Comparison of ENCODE assay signal across 8 cellular contexts in genomic region chr5:111512026-111512405, GRCh38. TPM values are rescaled to one million over a fixed set of nuclear protein-coding genes. Genes with fewer than 3 reads are reported as not detected.
A peak's percentile ranks its signal among the peaks of the same experiment; 100 is the strongest.
DNase-seq lines count a peak whose midpoint lies in the region; ATAC-seq, FAIRE-seq and TF ChIP-seq lines count a peak whose summit lies in the region.

No MANE protein-coding gene starts in this region.

- no peak for TF ChIP-seq POLR2A in GM12878 (IDR thresholded peaks at IDR 0.05; ENCODE audit: low read depth, low read length)

- H3K9me3 Mint-ChIP-seq in CD8-positive, alpha-beta memory T cell, result no peaks in the 10 kb centered on the region

- ATAC-seq in GM21390 (IDR thresholded peaks at IDR 0.05; ENCODE audit: unreplicated experiment) (peak; percentile 27), GM12878 (peak; percentile 10; the same call in 2 of the 3 replicates), left lobe of liver (no peak), HG03439 (IDR thresholded peaks at IDR 0.05; ENCODE audit: unreplicated experiment) (no peak)

- H3K4me3 ChIP-seq in CD8-positive, alpha-beta memory T cell (ENCODE audit: low read length), result peak overlapping the region; percentile 70
- H3K4me3 ChIP-seq in GM12878 (peak overlapping the region; percentile 85), keratinocyte (ENCODE audit: control insufficient read depth in 2 of 3, extremely low read depth in 1 of 3, insufficient read depth in 2 of 3, low read depth in 1 of 3, low read length in 3 of 3) (peak overlapping the region; percentile 84 to 92 (median 91)), subcutaneous abdominal adipose tissue (ENCODE audit: low read depth in 1 of 5, low read length in 5 of 5) (peak overlapping the region; percentile 70 to 94 (median 88))

- no peaks in the 10 kb centered on the region for H3K9me3 ChIP-seq in CD8-positive, alpha-beta memory T cell (ENCODE audit: low read length)
- no peaks in the 10 kb centered on the region for H3K9me3 ChIP-seq in GM12878 (replicated peaks; ENCODE audit: control insufficient read depth, insufficient read depth, low read length)
- no peaks in the 10 kb centered on the region for H3K9me3 ChIP-seq in keratinocyte (ENCODE audit: control insufficient read depth, low read depth, low read length)
- no peaks in the 10 kb centered on the region for H3K9me3 ChIP-seq in subcutaneous abdominal adipose tissue (ENCODE audit: control insufficient read depth in 5 of 5, low read length in 5 of 5)

- SMC1A ChIA-PET in GM12878 (lab: Charles Lee; ENCODE audit: uncharacterized antibody, unreplicated experiment), result interaction anchor here (0.9 to 7.5 kb wide), 7 partner anchors 15 to 286 kb away, joined by 3 to 49 read pairs (median 6); no protein-coding TSS in a partner anchor

- intact Hi-C loops in GM12878 (cut with micrococcal nuclease; ENCODE audit: unreplicated experiment), result loop anchor here (5.0 to 10.0 kb wide), 3 partner anchors 285 to 1013 kb away; no protein-coding TSS in a partner anchor

- H3K27ac Mint-ChIP-seq in CD8-positive, alpha-beta memory T cell, result peak overlapping the region; percentile 76 to 99 (median 95)

- peaks cover 37 to 62% (median 56%) of the 10 kb centered on the region in 3 donors for H3K4me1 Mint-ChIP-seq in CD8-positive, alpha-beta memory T cell

- FAIRE-seq in GM12878 (lab: Jason Lieb, UNC) (no peak), keratinocyte (lab: Jason Lieb, UNC) (no peak)

- no TSS peak for BruUV-seq in GM12878 (replicated peaks; lab: Mats Ljungman, UMichigan)

- H3K36me3 ChIP-seq in CD8-positive, alpha-beta memory T cell (ENCODE audit: insufficient read depth, low read length), result no peaks in the 10 kb centered on the region
- peaks cover 0 to 2% of the 10 kb centered on the region in 2 experiments; a peak in 1 of 4 replicates for H3K36me3 ChIP-seq in GM12878 (ENCODE audit: control insufficient read depth in 2 of 2, insufficient read depth in 2 of 2, low read length in 1 of 2)
- no peaks in the 10 kb centered on the region for H3K36me3 ChIP-seq in keratinocyte (ENCODE audit: control insufficient read depth in 2 of 2, extremely low read depth in 1 of 2, insufficient read depth in 2 of 2, low read length in 2 of 2)
- H3K36me3 ChIP-seq in subcutaneous abdominal adipose tissue (ENCODE audit: control insufficient read depth in 5 of 5, insufficient read depth in 5 of 5, low read length in 5 of 5), result no peaks in the 10 kb centered on the region

- H3K4me1 ChIP-seq in CD8-positive, alpha-beta memory T cell (ENCODE audit: insufficient read depth, low read length), result peaks cover 25% of the 10 kb centered on the region
- H3K4me1 ChIP-seq in GM12878 (ENCODE audit: control insufficient read depth, insufficient read depth, low read length) (no peaks in the 10 kb centered on the region), keratinocyte (ENCODE audit: control insufficient read depth, extremely low read depth, insufficient read depth, low read length) (peaks cover 18% of the 10 kb centered on the region), subcutaneous abdominal adipose tissue (ENCODE audit: control insufficient read depth in 5 of 5, insufficient read depth in 5 of 5, low read length in 5 of 5) (peaks cover 0 to 18% (median 15%) of the 10 kb centered on the region in 5 donors)

- no peaks in the 10 kb centered on the region for H3K9me1 ChIP-seq in keratinocyte (ENCODE audit: control insufficient read depth, extremely low read depth, insufficient read depth, low read length)

- peak overlapping the region; percentile 96 to 100 (median 98) for H3K4me3 Mint-ChIP-seq in CD8-positive, alpha-beta memory T cell

- H4K20me1 ChIP-seq in GM12878 (ENCODE audit: control insufficient read depth, insufficient read depth) (no peaks in the 10 kb centered on the region; the same call in 1 of the 2 replicates), keratinocyte (ENCODE audit: control insufficient read depth, extremely low read depth, insufficient read depth, low read length) (no peaks in the 10 kb centered on the region)

- dilution Hi-C loops in keratinocyte (cut with MboI; ENCODE audit: extremely low pct_ligation_motif_present, low sequenced_read_pairs), result no loop called here

- H3K79me2 ChIP-seq in GM12878 (ENCODE audit: control insufficient read depth, insufficient read depth, low read length), result peaks cover 56% of the 10 kb centered on the region
- H3K79me2 ChIP-seq in keratinocyte (ENCODE audit: control insufficient read depth, insufficient read depth, low read length), result peaks cover 53% of the 10 kb centered on the region

- in situ Hi-C loops in GM12878 (cut with MboI), result loop anchor here (25.0 kb wide), 2 partner anchors 775 to 1450 kb away; partner anchors contain the start of genes SLC25A46 and TMEM232

- TF ChIP-seq EP300 in GM12878 (IDR thresholded peaks at IDR 0.05; ENCODE audit: borderline replicate concordance in 1 of 2, control insufficient read depth in 1 of 2, low read depth in 2 of 2, low read length in 2 of 2), result no peak

- CTCF ChIA-PET in CD8-positive, alpha-beta memory T cell (lab: Charles Lee), result no interaction called here
- CTCF ChIA-PET in GM12878 (lab: Yijun Ruan, JAX), result interaction anchor here (2.0 to 3.6 kb wide), 2 partner anchors 15 to 20 kb away, joined by 11 to 29 read pairs; no protein-coding TSS in a partner anchor

- peak overlapping the region; percentile 87 for H3K27ac ChIP-seq in CD8-positive, alpha-beta memory T cell (ENCODE audit: low read depth, low read length)
- peak overlapping the region; percentile 97 for H3K27ac ChIP-seq in GM12878 (ENCODE audit: control insufficient read depth, insufficient read depth)
- H3K27ac ChIP-seq in keratinocyte (ENCODE audit: control insufficient read depth, insufficient read depth, low read length), result peak overlapping the region; percentile 89
- H3K27ac ChIP-seq in subcutaneous abdominal adipose tissue (ENCODE audit: low read depth, low read length), result peak overlapping the region; percentile 56

- RAD21 ChIA-PET in GM12878 (lab: Charles Lee; ENCODE audit: unreplicated experiment), result interaction anchor here (1.1 to 4.1 kb wide), 6 partner anchors 10 to 649 kb away, joined by 3 to 21 read pairs (median 6); no protein-coding TSS in a partner anchor

- TF ChIP-seq CTCF in GM12878 (IDR thresholded peaks at IDR 0.05 in 2 of 3, conservative IDR thresholded peaks at IDR 0.05 in 1 of 3; ENCODE audit: control insufficient read depth in 2 of 3, extremely low read depth in 1 of 3, insufficient read depth in 1 of 3, low read depth in 3 of 3, low read length in 3 of 3) (no peak), keratinocyte (optimal IDR thresholded peaks at IDR 0.05 in 1 of 3, IDR thresholded peaks at IDR 0.05 in 1 of 3, conservative IDR thresholded peaks at IDR 0.05 in 1 of 3; ENCODE audit: extremely low read depth in 1 of 3, insufficient read depth in 2 of 3, low read length in 3 of 3) (no peak)

- peak overlapping the region; percentile 8; the same call in 1 of the 2 replicates for H3K4me2 ChIP-seq in GM12878 (ENCODE audit: control insufficient read depth, insufficient read depth)
- H3K4me2 ChIP-seq in keratinocyte (ENCODE audit: control insufficient read depth, extremely low read depth, insufficient read depth, low read depth, low read length), result peak overlapping the region; percentile 79

- under 1% methylated on average over 25 of the region's 25 CpGs for WGBS in GM12878 (ENCODE audit: insufficient coverage, insufficient replicate concordance, low lambda C conversion rate, missing lambda C conversion rate)

- H3K9ac ChIP-seq in GM12878 (ENCODE audit: control insufficient read depth, insufficient read depth, low read length) (peak overlapping the region; percentile 94), keratinocyte (ENCODE audit: control insufficient read depth, extremely low read depth, insufficient read depth, low read length) (peak overlapping the region; percentile 78), subcutaneous abdominal adipose tissue (ENCODE audit: low read length in 5 of 5) (peak overlapping the region; percentile 38 to 87 (median 77))

- TF ChIP-seq RAD21 in GM12878 (IDR thresholded peaks at IDR 0.05; ENCODE audit: insufficient read depth, low read depth, low read length), result no peak

- H3K36me3 Mint-ChIP-seq in CD8-positive, alpha-beta memory T cell, result peaks cover 0 to 12% (median 0%) of the 10 kb centered on the region in 3 donors

- H3K27me3 ChIP-seq in CD8-positive, alpha-beta memory T cell (ENCODE audit: insufficient read depth, low read length, poor library complexity, severe bottlenecking), result no peaks in the 10 kb centered on the region
- H3K27me3 ChIP-seq in GM12878 (replicated peaks in 1 of 2; ENCODE audit: control insufficient read depth in 2 of 2, insufficient read depth in 2 of 2, low read length in 1 of 2), result no peaks in the 10 kb centered on the region
- H3K27me3 ChIP-seq in keratinocyte (ENCODE audit: control insufficient read depth, extremely low read depth, insufficient read depth, low read length), result no peaks in the 10 kb centered on the region
- no peaks in the 10 kb centered on the region for H3K27me3 ChIP-seq in subcutaneous abdominal adipose tissue (ENCODE audit: control insufficient read depth in 5 of 5, insufficient read depth in 4 of 5, low read length in 5 of 5)

- POLR2A ChIA-PET in CD8-positive, alpha-beta memory T cell (lab: Charles Lee), result interaction anchor here (1.1 kb wide), 1 partner anchor 647 kb away, joined by 4 read pairs; no protein-coding TSS in a partner anchor
- POLR2A ChIA-PET in GM12878 (lab: Charles Lee), result interaction anchor here (1.0 to 2.4 kb wide), 7 partner anchors 16 to 650 kb away, joined by 3 to 9 read pairs (median 5); partner anchors contain the start of gene CAMK4

- H2AFZ ChIP-seq in GM12878 (ENCODE audit: control insufficient read depth, low read depth, low read length) (peak overlapping the region; percentile 70), keratinocyte (ENCODE audit: control insufficient read depth, low read length) (peak overlapping the region; percentile 64)

- no peaks in the 10 kb centered on the region for H3K27me3 Mint-ChIP-seq in CD8-positive, alpha-beta memory T cell

- DNase-seq in CD8-positive, alpha-beta memory T cell, result peak in 1 of 5 donors; percentile 47
- peak; percentile 67 for DNase-seq in NCI-H146 (lab: John Stamatoyannopoulos, UW)
- no peak for DNase-seq in GM12878 (ENCODE audit: low read depth, low spot score)
- DNase-seq in keratinocyte (ENCODE audit: low read depth, low spot score), result no peak
- DNase-seq in left lobe of liver (ENCODE audit: low spot score), result no peak

RNA-seq across cellular contexts. Expression of gene STARD4, which starts 0.3 kb away (rescaled TPM):
- total RNA-seq in CD8-positive, alpha-beta memory T cell, result 10 to 100 TPM; 32.0 to 32.5 TPM
- polyA plus RNA-seq in CD8-positive, alpha-beta memory T cell, result 9.0 TPM
- 354 and 365 TPM in 2 replicates for total RNA-seq in GM12878 (2013; cell fraction: nucleolus; rRNA removed)
- 73.9 and 99.0 TPM in 2 replicates for total RNA-seq in GM12878 (2014; rRNA removed)
- 90.3 and 91.8 TPM in 2 replicates for total RNA-seq in GM12878 (2014; rRNA removed; fragmentation: Illumina TruSeq; extraction: Trizol)
- total RNA-seq in GM12878 (2021), result 67.8 and 75.7 TPM in 2 replicates
- polyA plus RNA-seq in GM12878 (2011; ENCODE audit: low read depth), result 34.0 TPM
- polyA plus RNA-seq in GM12878 (2011; rRNA removed), result 190 and 286 TPM in 2 replicates
- polyA plus RNA-seq in GM12878 (2011; cell fraction: cytosol; rRNA removed), result 71.7 and 82.6 TPM in 2 replicates
- polyA plus RNA-seq in GM12878 (2011; cell fraction: nucleus; rRNA removed), result 150 and 156 TPM in 2 replicates
- polyA plus RNA-seq in GM12878 (2012), result 45.6 and 78.3 TPM in 2 replicates
- polyA plus RNA-seq in GM12878 (2014; fragmentation: Illumina TruSeq; extraction: Trizol), result 70.4 and 93.1 TPM in 2 replicates
- 10 to 100 TPM; 41.9 to 53.3 TPM for polyA plus RNA-seq in GM12878 (2014; fragmentation: Nextera tagmentation; extraction: Ambion mirVana)
- 54.6 and 72.8 TPM in 2 replicates for polyA plus RNA-seq in GM12878 (2014; rRNA removed)
- 10 to 100 TPM; 45.1 to 49.1 TPM for polyA plus RNA-seq in GM12878 (2016; fragmentation: Nextera tagmentation; extraction: Ambion mirVana)
- polyA minus RNA-seq in GM12878 (2011; rRNA and poly(A)+ RNA removed), result 102 and 122 TPM in 2 replicates
- polyA minus RNA-seq in GM12878 (2011; cell fraction: cytosol; rRNA and poly(A)+ RNA removed), result 40.1 and 45.1 TPM in 2 replicates
- 81.0 and 92.8 TPM in 2 replicates for polyA minus RNA-seq in GM12878 (2011; cell fraction: nucleus; rRNA and poly(A)+ RNA removed)
- polyA plus RNA-seq in keratinocyte, result 45.3 to 86.4 TPM (median 60.1 TPM) in 3 replicates
- 13.3 TPM for polyA plus RNA-seq in keratinocyte (2011; ENCODE audit: low read depth)
- polyA plus RNA-seq in keratinocyte (2011; cell fraction: cytosol; rRNA removed), result 28.3 and 50.0 TPM in 2 replicates
- 64.2 and 94.2 TPM in 2 replicates for polyA plus RNA-seq in keratinocyte (2011; cell fraction: nucleus; rRNA removed)
- 25.0 and 51.5 TPM in 2 replicates for polyA plus RNA-seq in keratinocyte (2012; ENCODE audit: low replicate concordance)
- 30.2 to 59.1 TPM (median 34.4 TPM) in 3 replicates for polyA minus RNA-seq in keratinocyte
- polyA minus RNA-seq in keratinocyte (2011; cell fraction: cytosol; rRNA and poly(A)+ RNA removed), result 51.8 TPM
- 39.8 and 57.6 TPM in 2 replicates for polyA minus RNA-seq in keratinocyte (2011; cell fraction: nucleus; rRNA and poly(A)+ RNA removed)
- 8.2 TPM for total RNA-seq in left lobe of liver

Comparison
In these comparisons a context has a peak if more than half of its experiments do, and no peak if none do; other contexts are left out.
1. ATAC-seq: peak in GM21390 (single experiment) and GM12878 (single experiment); none in left lobe of liver (single experiment) and HG03439 (single experiment).
2. Peak in every context shown above with its lines, with median percentiles within 50 percentile points of each other: H3K27ac ChIP-seq, H3K4me3 ChIP-seq and H3K9ac ChIP-seq.